In genomic region chr18:58335821-58336220, GRCh38 we compare ENCODE assay signal across 17 cellular contexts.
A peak's percentile ranks its signal among the peaks of the same experiment; 100 is the strongest.
DNase-seq lines count a peak whose midpoint lies in the region; ATAC-seq and TF ChIP-seq lines count a peak whose summit lies in the region.
"Had no signal": no experiment of that assay in that cellular context is flagged by ENCODE, and none has a peak within 500 bp of the region (broad histone marks: within the 10 kb centered on the region; RNA-seq: fewer than 3 reads in every experiment).

No MANE protein-coding gene starts in this region.

- no peaks in the 10 kb centered on the region for H3K9me3 ChIP-seq in A673 (ENCODE audit: low read depth, low read length, poor library complexity, severe bottlenecking)
- no peaks in the 10 kb centered on the region for H3K9me3 ChIP-seq in uterus

- no peaks in the 10 kb centered on the region for H3K9me3 Mint-ChIP-seq in WTC11
- H3K9me3 Mint-ChIP-seq: natural killer cell treated with Interleukin-12 subunit alpha and Interleukin-12 subunit beta and Interleukin-15 and Interleukin-18, amount 100 ng/mL, for 72 hours; T-helper 1 cell treated with Interleukin-12 subunit alpha and Interleukin-12 subunit beta and Interleukin-4 antibody, amounts not matched to agents 30 μg/mL and 1 μg/mL, for 36 hours had no signal

- 0 out of 2 replicates have a peak, but pooled peaks have one; percentile 9 for ATAC-seq in WTC11
- ATAC-seq: natural killer cell treated with Interleukin-12 subunit alpha and Interleukin-12 subunit beta and Interleukin-15 and Interleukin-18, amount 100 ng/mL, for 72 hours had no signal

- DNase-seq in A673 (ENCODE audit: low spot score) (peak; percentile 11), EH (ENCODE audit: low read depth) (peak; percentile 22), WTC11 (ENCODE audit: low spot score) (no peak), fibroblast of villous mesenchyme (ENCODE audit: low read depth) (no peak), hippocampal formation (lab: John Stamatoyannopoulos, UW) (no peak), EL (no peak), COR-L47 (lab: John Stamatoyannopoulos, UW) (no peak), uterus (no peak)
- DNase-seq: activated CD4-positive, CD25-positive, alpha-beta regulatory T cell treated with anti-CD3 and anti-CD28 coated beads, Interleukin-2, amount 50 U/mL, for 72 hours; amniotic stem cell; mammary epithelial cell; NCI-H1048; NCI-H2171 treated with DMSO at 0.1 percent for 48 hours; NK-92 treated with Interleukin-12 subunit alpha and Interleukin-12 subunit beta, amount 100 ng/mL, for 24 hours had no signal

- CTCF ChIA-PET in A673 (lab: Charles Lee) (no interaction called here), WTC11 (lab: Charles Lee) (interaction anchor here (1.0 to 2.1 kb wide), 8 partner anchors 9 to 151 kb away, joined by 3 to 7 read pairs (median 4); no protein-coding TSS in a partner anchor)

- peaks cover 56% of the 10 kb centered on the region for H3K4me1 Mint-ChIP-seq in WTC11

- H3K36me3 Mint-ChIP-seq in WTC11 = peaks cover 22% of the 10 kb centered on the region
- H3K36me3 Mint-ChIP-seq: natural killer cell treated with Interleukin-12 subunit alpha and Interleukin-12 subunit beta and Interleukin-15 and Interleukin-18, amount 100 ng/mL, for 72 hours had no signal

- H3K4me1 ChIP-seq in A673 (ENCODE audit: insufficient read depth, low read length, poor library complexity, severe bottlenecking) (peaks cover 51% of the 10 kb centered on the region), uterus (peaks cover 0 to 5% of the 10 kb centered on the region in 2 donors)

- no peaks in the 10 kb centered on the region for H3K36me3 ChIP-seq in A673 (ENCODE audit: insufficient read depth, low read length, poor library complexity, severe bottlenecking)
- H3K36me3 ChIP-seq in uterus = no peaks in the 10 kb centered on the region

- no peak overlapping the region for H3K4me3 Mint-ChIP-seq in WTC11
- H3K4me3 Mint-ChIP-seq: natural killer cell treated with Interleukin-12 subunit alpha and Interleukin-12 subunit beta and Interleukin-15 and Interleukin-18, amount 100 ng/mL, for 72 hours; T-helper 1 cell treated with Interleukin-12 subunit alpha and Interleukin-12 subunit beta and Interleukin-4 antibody, amounts not matched to agents 30 μg/mL and 1 μg/mL, for 36 hours had no signal

- no peaks in the 10 kb centered on the region for H3K27me3 ChIP-seq in A673 (replicated peaks; ENCODE audit: insufficient read depth, low read depth, low read length, poor library complexity)
- H3K27me3 ChIP-seq in uterus = no peaks in the 10 kb centered on the region

- TF ChIP-seq CTCF in A673 (conservative IDR thresholded peaks at IDR 0.05; ENCODE audit: low read depth, low read length) (peak; percentile 50), WTC11 (IDR thresholded peaks at IDR 0.05) (no peak), fibroblast of villous mesenchyme (IDR thresholded peaks at IDR 0.05; ENCODE audit: insufficient read depth, low read depth, low read length) (peak; percentile 41), uterus (IDR thresholded peaks at IDR 0.05) (no peak)

- POLR2A ChIA-PET in A673 (lab: Charles Lee; ENCODE audit: low non-redundant PET) = no interaction called here
- POLR2A ChIA-PET in WTC11 (lab: Charles Lee) = no interaction called here

- intact Hi-C loops in A673 (cut with micrococcal nuclease; ENCODE audit: unreplicated experiment) = loop anchor here (5.0 kb wide), 1 partner anchor 156 kb away; no protein-coding TSS in a partner anchor
- intact Hi-C loops in uterus (cut with DNase I; ENCODE audit: low total_unique reads) = no loop called here

- no peaks in the 10 kb centered on the region for H3K27me3 Mint-ChIP-seq in WTC11 (ENCODE audit: low read depth)
- H3K27me3 Mint-ChIP-seq: natural killer cell treated with Interleukin-12 subunit alpha and Interleukin-12 subunit beta and Interleukin-15 and Interleukin-18, amount 100 ng/mL, for 72 hours had no signal

- H3K27ac Mint-ChIP-seq in WTC11 = peak overlapping the region; percentile 19; the same call in 1 of the 2 replicates
- H3K27ac Mint-ChIP-seq: natural killer cell treated with Interleukin-12 subunit alpha and Interleukin-12 subunit beta and Interleukin-15 and Interleukin-18, amount 100 ng/mL, for 72 hours; T-helper 1 cell treated with Interleukin-12 subunit alpha and Interleukin-12 subunit beta and Interleukin-4 antibody, amounts not matched to agents 30 μg/mL and 1 μg/mL, for 36 hours had no signal

- BruUV-seq in A673 (replicated peaks; lab: Mats Ljungman, UMichigan) = no TSS peak

- TF ChIP-seq POLR2A in uterus (IDR thresholded peaks at IDR 0.05) = no peak

- H3K27ac ChIP-seq in A673 (ENCODE audit: low read depth, low read length, poor library complexity, severe bottlenecking) (no peak overlapping the region), uterus (no peak overlapping the region)
- H3K27ac ChIP-seq: coronary artery had no signal

- H3K4me3 ChIP-seq in A673 (ENCODE audit: low read depth, low read length, poor library complexity, severe bottlenecking) (no peak overlapping the region), fibroblast of villous mesenchyme (ENCODE audit: low read depth, low read length) (no peak overlapping the region), uterus (no peak overlapping the region)
- H3K4me3 ChIP-seq: coronary artery had no signal

TF ChIP-seq in WTC11, 78 proteins besides CTCF, POLR2A, EP300 and RAD21 (continues in another document):
- TF ChIP-seq E2F5 (CRISPR knock-in tag; IDR thresholded peaks at IDR 0.05) (no peak), GRHL2 (CRISPR knock-in tag; IDR thresholded peaks at IDR 0.05; ENCODE audit: insufficient replicate concordance, severe bottlenecking) (no peak), ZNF121 (CRISPR knock-in tag; IDR thresholded peaks at IDR 0.05) (no peak), TEAD1 (CRISPR knock-in tag; IDR thresholded peaks at IDR 0.05) (no peak), SOX15 (CRISPR knock-in tag; IDR thresholded peaks at IDR 0.05) (no peak), ATF6 (CRISPR knock-in tag; IDR thresholded peaks at IDR 0.05) (no peak), ESRRA (CRISPR knock-in tag; IDR thresholded peaks at IDR 0.05; ENCODE audit: borderline replicate concordance) (no peak), E2F4 (CRISPR knock-in tag; IDR thresholded peaks at IDR 0.05; ENCODE audit: borderline replicate concordance, low read depth) (no peak), E2F1 (CRISPR knock-in tag; IDR thresholded peaks at IDR 0.05) (no peak), MAX (CRISPR knock-in tag; IDR thresholded peaks at IDR 0.05) (no peak), CDX4 (CRISPR knock-in tag; IDR thresholded peaks at IDR 0.05; ENCODE audit: borderline replicate concordance) (no peak), ZNF317 (CRISPR knock-in tag; IDR thresholded peaks at IDR 0.05; ENCODE audit: borderline replicate concordance, low read depth) (no peak), FOXJ3 (CRISPR knock-in tag; IDR thresholded peaks at IDR 0.05; ENCODE audit: borderline replicate concordance) (no peak)

Comparison
In these comparisons a context has a peak if more than half of its experiments do, and no peak if none do; other contexts are left out.
1. DNase-seq: peak in A673 (single experiment) and EH (single experiment); none in WTC11 (single experiment), fibroblast of villous mesenchyme (single experiment), hippocampal formation (0 of 2), EL (single experiment), COR-L47 (single experiment) and uterus (0 of 2).
2. CTCF ChIP-seq: peak in A673 (single experiment) and fibroblast of villous mesenchyme (single experiment); none in WTC11 (single experiment) and uterus (0 of 4).